In the genomic region with DNA sequence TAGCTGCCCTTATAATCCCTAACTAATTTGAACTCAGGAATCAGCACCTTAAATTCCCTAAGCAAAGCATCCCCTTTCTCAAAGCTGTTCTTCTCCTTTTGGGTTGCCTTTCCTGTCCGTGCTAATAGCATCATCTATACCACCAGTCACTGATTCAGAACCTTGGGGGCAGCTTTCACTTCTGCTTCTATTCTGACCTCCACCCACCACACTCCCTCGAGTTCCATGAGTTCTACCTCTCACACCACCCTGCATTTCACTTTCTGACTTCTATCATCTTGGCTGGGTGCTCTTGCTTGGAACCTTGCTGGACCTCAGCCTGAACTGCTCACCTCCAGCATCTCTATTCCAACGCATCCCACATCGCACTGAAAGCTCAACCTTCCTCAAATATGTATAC, we compare ENCODE assay signal across 15 cellular contexts. TPM values are rescaled to one million over a fixed set of nuclear protein-coding genes. Genes with fewer than 3 reads are reported as not detected.
DNase-seq lines count a peak whose midpoint lies in the region; ATAC-seq and TF ChIP-seq lines count a peak whose summit lies in the region.
"Had no signal": no experiment of that assay in that cellular context is flagged by ENCODE, and none has a peak within 500 bp of the region (broad histone marks: within the 10 kb centered on the region; RNA-seq: fewer than 3 reads in every experiment).

No MANE protein-coding gene starts in this region.

- H3K27ac ChIP-seq in spleen (no peak overlapping the region), SJCRH30 (no peak overlapping the region)

- H3K36me3 ChIP-seq in spleen: no peaks in the 10 kb centered on the region
- H3K36me3 ChIP-seq in SJCRH30: no peaks in the 10 kb centered on the region

- H3K4me1 ChIP-seq in spleen (no peaks in the 10 kb centered on the region), SJCRH30 (no peaks in the 10 kb centered on the region)

- H3K4me3 ChIP-seq in spleen: no peak overlapping the region
- no peak overlapping the region for H3K4me3 ChIP-seq in SJCRH30

- 67 to 75% (median 70%) methylated on average over 4 of the region's 4 CpGs for WGBS in spleen, 5 donors

- DNase-seq in spleen (no peak), NCI-H446 treated with DMSO at 0.1 percent for 48 hours (lab: John Stamatoyannopoulos, UW) (no peak), SJCRH30 (no peak), AML-193 (lab: John Stamatoyannopoulos, UW) (no peak)
- DNase-seq: activated T-cell treated with anti-CD3 and anti-CD28 coated beads, Interleukin-2, amount 50 U/mL, for 4 hours; immature natural killer cell; naive thymus-derived CD4-positive, alpha-beta T cell; NCI-H1694; OCI-M1 had no signal

- H3K27me3 ChIP-seq in spleen (replicated peaks in 1 of 7) (no peaks in the 10 kb centered on the region), SJCRH30 (no peaks in the 10 kb centered on the region)

- H3K9me3 ChIP-seq in spleen (no peaks in the 10 kb centered on the region), SJCRH30 (replicated peaks) (no peaks in the 10 kb centered on the region)

- TF ChIP-seq POLR2A in spleen (IDR thresholded peaks at IDR 0.05): no peak

- ATAC-seq in GM18508 (IDR thresholded peaks at IDR 0.05; ENCODE audit: insufficient read depth, unreplicated experiment) (peak; percentile 99), GM19468 (IDR thresholded peaks at IDR 0.05; ENCODE audit: extremely low read depth, unreplicated experiment) (peak; percentile 89), HG02938 (IDR thresholded peaks at IDR 0.05; ENCODE audit: unreplicated experiment) (peak; percentile 100), HG03571 (IDR thresholded peaks at IDR 0.05; ENCODE audit: unreplicated experiment) (peak; percentile 100)
- ATAC-seq: activated T-cell treated with anti-CD3 and anti-CD28 coated beads, Interleukin-2, amount 50 U/mL, for 4 hours; esophagus mucosa; naive thymus-derived CD4-positive, alpha-beta T cell had no signal

- intact Hi-C loops in spleen (cut with DNase I; ENCODE audit: low total_unique reads): no loop called here

- TF ChIP-seq CTCF in spleen (IDR thresholded peaks at IDR 0.05 in 8 of 11, conservative IDR thresholded peaks at IDR 0.05 in 3 of 11): no peak

RNA-seq across cellular contexts. Expression of a gene that starts 55.4 kb away (rescaled TPM):
- under 1 TPM in 4 of 7 donors, not detected in 3; 0.60 to 0.70 (median 0.66) TPM for total RNA-seq in spleen
- polyA plus RNA-seq in spleen: under 1 TPM in 1 of 3 donors, not detected in 2; 0.03 TPM
- total RNA-seq in SJCRH30 (2014; rRNA removed; shearing (Covaris generic)): not detected in 2 replicates
- total RNA-seq: activated T-cell treated with anti-CD3 and anti-CD28 coated beads, Interleukin-2, amount 50 U/mL, for 4 hours; bronchial epithelial cell; esophagus mucosa; naive thymus-derived CD4-positive, alpha-beta T cell had no signal
- polyA plus RNA-seq: immature natural killer cell; naive thymus-derived CD4-positive, alpha-beta T cell had no signal
